Comparison of ENCODE assay signal across 12 cellular contexts in genomic region chr5:113199122-113199905, GRCh38.
DNase-seq lines count a peak whose midpoint lies in the region; ATAC-seq, FAIRE-seq and TF ChIP-seq lines count a peak whose summit lies in the region.
"Had no signal": no experiment of that assay in that cellular context is flagged by ENCODE, and none has a peak within 500 bp of the region (broad histone marks: within the 10 kb centered on the region; RNA-seq: fewer than 3 reads in every experiment).

No MANE protein-coding gene starts in this region.

- no peak for TF ChIP-seq RAD21 in HepG2 (CRISPR knock-in tag; IDR thresholded peaks at IDR 0.05)

- ATAC-seq in HepG2, result no peak
- no peak for ATAC-seq in left cardiac atrium
- no peak for ATAC-seq in HG02588 (IDR thresholded peaks at IDR 0.05; ENCODE audit: unreplicated experiment)
- ATAC-seq in GM18873 (IDR thresholded peaks at IDR 0.05; ENCODE audit: low FRiP score, unreplicated experiment), result no peak
- ATAC-seq in GM18861 (IDR thresholded peaks at IDR 0.05; ENCODE audit: unreplicated experiment), result no peak
- ATAC-seq: body of pancreas had no signal

- H3K27me3 ChIP-seq in bronchial epithelial cell (ENCODE audit: control insufficient read depth, insufficient read depth, low read length), result no peaks in the 10 kb centered on the region
- peaks cover 0 to 8% of the 10 kb centered on the region in 2 experiments; a peak in 2 of 5 replicates for H3K27me3 ChIP-seq in HepG2 (ENCODE audit: control insufficient read depth in 1 of 2, insufficient read depth in 2 of 2, low read length in 2 of 2)
- H3K27me3 ChIP-seq: body of pancreas had no signal

- POLR2A ChIA-PET in HepG2 (lab: Yijun Ruan, JAX), result no interaction called here

- in situ Hi-C loops in HepG2 (cut with HindIII; ENCODE audit: extremely low pct_ligation_motif_present, low pct_unique_long_range_greater_than_20kb), result no loop called here

- peak; percentile 6 for DNase-seq in EH (ENCODE audit: low read depth)
- DNase-seq in MV-4-11 (lab: John Stamatoyannopoulos, UW), result peak; percentile 59
- DNase-seq in bronchial epithelial cell (ENCODE audit: low read depth), result peak; percentile 64
- no peak for DNase-seq in HepG2 (ENCODE audit: low spot score)
- DNase-seq in left cardiac atrium, result no peak
- DNase-seq: activated B cell treated with CpG ODN at 0.5 μM for 24 hours; activated T-cell treated with anti-CD3 and anti-CD28 coated beads, Interleukin-2, amount 50 U/mL, for 1 hour; body of pancreas; KG1 had no signal

- 33% methylated on average over 5 of the region's 5 CpGs for WGBS in HepG2 (ENCODE audit: low lambda C conversion rate)

- FAIRE-seq in bronchial epithelial cell (lab: Jason Lieb, UNC), result no peak
- FAIRE-seq in HepG2 (lab: Jason Lieb, UNC), result no peak

- TF ChIP-seq POLR2A in HepG2 (IDR thresholded peaks at IDR 0.05; ENCODE audit: insufficient read depth in 1 of 2, low read depth in 2 of 2, low read length in 2 of 2), result no peak

- H2AFZ ChIP-seq in HepG2 (ENCODE audit: low read length), result no peak overlapping the region

- H3K36me3 ChIP-seq in bronchial epithelial cell (ENCODE audit: control insufficient read depth, insufficient read depth, low read length) (peaks cover 6% of the 10 kb centered on the region), HepG2 (replicated peaks in 1 of 2; ENCODE audit: control insufficient read depth in 1 of 2, insufficient read depth in 2 of 2, low read length in 2 of 2) (no peaks in the 10 kb centered on the region)

- H3K9ac ChIP-seq in HepG2 (ENCODE audit: insufficient read depth, low read depth, low read length), result no peak overlapping the region

- CTCF ChIA-PET in HepG2 (lab: Yijun Ruan, JAX; ENCODE audit: low intra/inter-chr PET ratio, low total read pairs), result no interaction called here

- H3K4me2 ChIP-seq in HepG2 (ENCODE audit: low read depth, low read length), result no peak overlapping the region

- no peak overlapping the region for H3K27ac ChIP-seq in HepG2 (ENCODE audit: extremely low read length, insufficient read depth, low read length)
- H3K27ac ChIP-seq: body of pancreas had no signal

- H3K79me2 ChIP-seq in HepG2 (ENCODE audit: insufficient read depth, low read length), result no peaks in the 10 kb centered on the region

- intact Hi-C loops in HepG2 (cut with micrococcal nuclease; ENCODE audit: unreplicated experiment), result no loop called here
- intact Hi-C loops in left cardiac atrium (cut with DNase I), result no loop called here

- no peak for TF ChIP-seq EP300 in HepG2 (IDR thresholded peaks at IDR 0.05; ENCODE audit: low read depth in 2 of 2, low read length in 2 of 2)
- no peak for TF ChIP-seq EP300 in HepG2 (CRISPR knock-in tag; IDR thresholded peaks at IDR 0.05; ENCODE audit: borderline replicate concordance)

- H3K9me3 ChIP-seq in HepG2 (ENCODE audit: low read length), result no peaks in the 10 kb centered on the region
- H3K9me3 ChIP-seq: body of pancreas had no signal

- TF ChIP-seq CTCF in bronchial epithelial cell (IDR thresholded peaks at IDR 0.05; ENCODE audit: insufficient read depth, low read length, severe bottlenecking), result no peak
- TF ChIP-seq CTCF in HepG2 (CRISPR knock-in tag; IDR thresholded peaks at IDR 0.05), result no peak

- BruUV-seq in HepG2 (replicated peaks; lab: Mats Ljungman, UMichigan), result no TSS peak

- H3K4me3 ChIP-seq in bronchial epithelial cell (ENCODE audit: low read depth, low read length) (no peak overlapping the region), HepG2 (replicated peaks in 1 of 3; ENCODE audit: insufficient read depth in 1 of 3, low read depth in 2 of 3, low read length in 3 of 3) (no peak overlapping the region)
- H3K4me3 ChIP-seq: body of pancreas had no signal

- peaks cover 24% of the 10 kb centered on the region for H3K4me1 ChIP-seq in HepG2 (ENCODE audit: insufficient read depth, low read length)
- H3K4me1 ChIP-seq: body of pancreas had no signal

- H4K20me1 ChIP-seq in HepG2 (ENCODE audit: insufficient read depth, low read length), result no peaks in the 10 kb centered on the region

TF ChIP-seq in HepG2, 621 proteins besides CTCF, POLR2A, EP300 and RAD21:
- TF ChIP-seq ZBTB8A (CRISPR knock-in tag; IDR thresholded peaks at IDR 0.05; ENCODE audit: borderline replicate concordance, low read depth), result no peak
- 0 out of 2 replicates have a peak, but pooled peaks have one; percentile 23 for TF ChIP-seq ATF7 (IDR thresholded peaks at IDR 0.05)
- no peak for TF ChIP-seq ATF7 (CRISPR knock-in tag; IDR thresholded peaks at IDR 0.05)
- TF ChIP-seq ATF3 (CRISPR knock-in tag; IDR thresholded peaks at IDR 0.05), result peak; percentile 59
- peak; percentile 82 for TF ChIP-seq CEBPB (IDR thresholded peaks at IDR 0.05; ENCODE audit: borderline replicate concordance, low read depth, low read length)
- TF ChIP-seq CHCHD3 (CRISPR knock-in tag; IDR thresholded peaks at IDR 0.05), result no peak
- no peak for TF ChIP-seq AGO2 (optimal IDR thresholded peaks at IDR 0.05; ENCODE audit: low read depth, low read length)
- no peak for TF ChIP-seq GMEB1 (CRISPR knock-in tag; IDR thresholded peaks at IDR 0.05; ENCODE audit: borderline replicate concordance)
- no peak for TF ChIP-seq DMTF1 (CRISPR knock-in tag; IDR thresholded peaks at IDR 0.05)
- peak; percentile 44; the same call in 1 of the 2 replicates for TF ChIP-seq CEBPG (CRISPR knock-in tag; IDR thresholded peaks at IDR 0.05)

Comparison
In these comparisons a context has a peak if more than half of its experiments do, and no peak if none do; other contexts are left out.
1. DNase-seq: peak in EH (single experiment), MV-4-11 (single experiment) and bronchial epithelial cell (single experiment); none in HepG2 (single experiment) and left cardiac atrium (single experiment).